ENCODE assay signal across 9 cellular contexts in genomic region chr3:5123937-5124336, GRCh38. TPM values are rescaled to one million over a fixed set of nuclear protein-coding genes. Genes with fewer than 3 reads are reported as not detected.
DNase-seq lines count a peak whose midpoint lies in the region; ATAC-seq and TF ChIP-seq lines count a peak whose summit lies in the region.
"Had no signal": no experiment of that assay in that cellular context is flagged by ENCODE, and none has a peak within 500 bp of the region (broad histone marks: within the 10 kb centered on the region; RNA-seq: fewer than 3 reads in every experiment).

No MANE protein-coding gene starts in this region.

- H3K4me3 ChIP-seq in GM12864 (ENCODE audit: low read depth, low read length) (peak overlapping the region; percentile 78), fibroblast of lung (replicated peaks in 1 of 4; ENCODE audit: control extremely low read depth in 1 of 4, insufficient read depth in 1 of 4, low read depth in 3 of 4, low read length in 4 of 4) (peak overlapping the region; percentile 94 to 99 (median 98)), sigmoid colon (peak overlapping the region in 1 of 4 donors; percentile 94)

- H3K4me1 ChIP-seq in fibroblast of lung (ENCODE audit: control insufficient read depth, extremely low read depth, insufficient read depth, low read length) (peaks cover 3% of the 10 kb centered on the region), sigmoid colon (peaks cover 0 to 52% (median 36%) of the 10 kb centered on the region in 4 donors)

- H3K36me3 ChIP-seq in fibroblast of lung (ENCODE audit: control insufficient read depth, insufficient read depth, low read length) (no peaks in the 10 kb centered on the region), sigmoid colon (no peaks in the 10 kb centered on the region)

- WGBS in sigmoid colon, 2 donors = 49 to 79% methylated on average over 12 of the region's 12 CpGs

- no peak overlapping the region for H2AFZ ChIP-seq in fibroblast of lung (ENCODE audit: low read length)

- H3K79me2 ChIP-seq in fibroblast of lung (ENCODE audit: control insufficient read depth, insufficient read depth, low read length) = peaks cover 65% of the 10 kb centered on the region

- ATAC-seq in activated CD4-positive, CD25-positive, alpha-beta regulatory T cell treated with anti-CD3 and anti-CD28 coated beads, Interleukin-2, amount 50 U/mL, for 24 hours = no peak
- no peak for ATAC-seq in HG02870 (IDR thresholded peaks at IDR 0.05; ENCODE audit: unreplicated experiment)
- no peak for ATAC-seq in GM21529 (IDR thresholded peaks at IDR 0.05; ENCODE audit: unreplicated experiment)

- no peak for DNase-seq in GM12864 (ENCODE audit: low read depth)
- DNase-seq in SK-MEL-5 (ENCODE audit: low read depth, low spot score) = peak; percentile 9
- DNase-seq in fibroblast of lung (ENCODE audit: low read depth in 2 of 2) = no peak
- DNase-seq in sigmoid colon = peak; percentile 35
- DNase-seq in NCI-H146 (lab: John Stamatoyannopoulos, UW) = no peak

- in situ Hi-C loops in SK-MEL-5 (cut with HindIII; ENCODE audit: low pct_unique_long_range_greater_than_20kb, low sequenced_read_pairs) = no loop called here

- H3K27ac ChIP-seq in fibroblast of lung (ENCODE audit: insufficient read depth, low read length) = no peak overlapping the region
- H3K27ac ChIP-seq in sigmoid colon = peak overlapping the region in 2 of 4 donors; percentile 91 to 98
- H3K27ac ChIP-seq: KMS-11 had no signal

- no peaks in the 10 kb centered on the region for H3K9me3 ChIP-seq in fibroblast of lung (ENCODE audit: control insufficient read depth, insufficient read depth, low read depth, low read length)
- H3K9me3 ChIP-seq in sigmoid colon = no peaks in the 10 kb centered on the region

- TF ChIP-seq CTCF in GM12864 (IDR thresholded peaks at IDR 0.05; ENCODE audit: low read depth, low read length, missing control alignments) = no peak
- TF ChIP-seq CTCF in fibroblast of lung (conservative IDR thresholded peaks at IDR 0.05 in 1 of 2, IDR thresholded peaks at IDR 0.05 in 1 of 2; ENCODE audit: low read depth in 1 of 2, low read length in 2 of 2) = no peak
- no peak for TF ChIP-seq CTCF in sigmoid colon (IDR thresholded peaks at IDR 0.05)

- no peak for TF ChIP-seq EP300 in sigmoid colon (IDR thresholded peaks at IDR 0.05)

- H4K20me1 ChIP-seq in fibroblast of lung (ENCODE audit: control insufficient read depth, extremely low read depth, insufficient read depth, low read length) = no peaks in the 10 kb centered on the region

- no peaks in the 10 kb centered on the region for H3K27me3 ChIP-seq in fibroblast of lung (ENCODE audit: control insufficient read depth, insufficient read depth, low read length)
- no peaks in the 10 kb centered on the region for H3K27me3 ChIP-seq in sigmoid colon

- intact Hi-C loops in sigmoid colon (cut with DNase I) = loop anchor here (5.0 kb wide), 1 partner anchor 402 kb away; no protein-coding TSS in a partner anchor

- no peak overlapping the region for H3K9ac ChIP-seq in fibroblast of lung (ENCODE audit: insufficient read depth, low read length)
- H3K9ac ChIP-seq: KMS-11 had no signal

- H3K4me2 ChIP-seq in fibroblast of lung (ENCODE audit: extremely low read depth, insufficient read depth, low read length) = peak overlapping the region; percentile 99

- no peak for TF ChIP-seq POLR2A in sigmoid colon (IDR thresholded peaks at IDR 0.05)

RNA-seq across cellular contexts. Expression of gene ARL8B, which starts 1.8 kb away (rescaled TPM):
- total RNA-seq in SK-MEL-5 (2014; rRNA removed; shearing (Covaris generic)) = 90.9 and 100 TPM in 2 replicates
- polyA plus RNA-seq in SK-MEL-5 (2015; cell fraction: cytosol; rRNA removed) = 99.1 and 119 TPM in 2 replicates
- 62.3 and 82.2 TPM in 2 replicates for polyA plus RNA-seq in SK-MEL-5 (2015; cell fraction: nucleus; rRNA removed)
- 56.0 and 74.8 TPM in 2 replicates for total RNA-seq in fibroblast of lung
- polyA plus RNA-seq in fibroblast of lung = 87.6 and 98.4 TPM in 2 replicates
- 58.4 and 60.7 TPM in 2 replicates for polyA plus RNA-seq in fibroblast of lung (2012)
- polyA minus RNA-seq in fibroblast of lung (ENCODE audit: low replicate concordance) = 5.9 and 8.0 TPM in 2 replicates
- 10 to 100 TPM; 47.2 to 55.9 (median 50.3) TPM for total RNA-seq in sigmoid colon
- polyA plus RNA-seq in sigmoid colon = 10 to 100 TPM; 28.2 to 36.5 (median 35.8) TPM

Comparison
In these comparisons a context has a peak if more than half of its experiments do, and no peak if none do; other contexts are left out.
1. DNase-seq: peak in SK-MEL-5 (single experiment) and sigmoid colon (single experiment); none in GM12864 (single experiment), fibroblast of lung (0 of 2) and NCI-H146 (single experiment).